ENCODE assay signal across 22 cellular contexts in genomic region chr10:30647089-30647488, GRCh38. TPM values are rescaled to one million over a fixed set of nuclear protein-coding genes. Genes with fewer than 3 reads are reported as not detected.
"Had no signal": no experiment of that assay in that cellular context is flagged by ENCODE, and none has a peak within 500 bp of the region (broad histone marks: within the 10 kb centered on the region; RNA-seq: fewer than 3 reads in every experiment).

No MANE protein-coding gene starts in this region.

- ATAC-seq: esophagus mucosa; mucosa of descending colon; naive thymus-derived CD4-positive, alpha-beta T cell had no signal

- H3K4me2 ChIP-seq: hepatocyte had no signal

- H3K27me3 ChIP-seq: adrenal gland, colonic mucosa, hepatocyte, ovary, sigmoid colon had no signal

- H3K4me1 Mint-ChIP-seq: memory B cell had no signal

- H3K4me3 ChIP-seq: adrenal gland, colonic mucosa, hepatocyte, left ventricle myocardium inferior, mucosa of descending colon, ovary, sigmoid colon, spleen, suprapubic skin had no signal

- H3K27ac Mint-ChIP-seq: activated naive CD4-positive, alpha-beta T cell treated with anti-CD3 and anti-CD28 coated beads for 36 hours; activated T-helper 1 cell treated with anti-CD3 and anti-CD28 coated beads, Interleukin-12 subunit alpha, Interleukin-12 subunit beta, Interleukin-2, Interleukin-4 antibody, amounts not matched to agents 30 ng/mL and 10 ng/mL and 1 ng/mL, durations not matched to agents 14 hours and 24 hours and 36 hours; memory B cell had no signal

- H3K27ac ChIP-seq: adrenal gland, colonic mucosa, hepatocyte, left ventricle myocardium inferior, ovary, sigmoid colon, spleen, suprapubic skin had no signal

- DNase-seq: activated CD4-positive, CD25-positive, alpha-beta regulatory T cell treated with anti-CD3 and anti-CD28 coated beads, Interleukin-2, amount 50 U/mL, for 72 hours; activated naive CD4-positive, alpha-beta T cell treated with anti-CD3 and anti-CD28 coated beads for 36 hours; adrenal gland; central memory CD4-positive, alpha-beta T cell; colonic mucosa; left ventricle myocardium inferior; mucosa of descending colon; naive thymus-derived CD4-positive, alpha-beta T cell; ovary; sigmoid colon; spleen; stimulated activated naive CD4-positive, alpha-beta T cell; T-helper 9 cell; trophoblast cell had no signal

- FAIRE-seq: endometrium, keratinocyte had no signal

- H3K36me3 Mint-ChIP-seq: memory B cell; naive thymus-derived CD4-positive, alpha-beta T cell had no signal

- H3K36me3 ChIP-seq: adrenal gland, colonic mucosa, left ventricle myocardium inferior, ovary, sigmoid colon, spleen, suprapubic skin had no signal

- H3K4me3 Mint-ChIP-seq: activated naive CD4-positive, alpha-beta T cell treated with anti-CD3 and anti-CD28 coated beads for 36 hours; activated T-helper 1 cell treated with anti-CD3 and anti-CD28 coated beads, Interleukin-12 subunit alpha, Interleukin-12 subunit beta, Interleukin-2, Interleukin-4 antibody, amounts not matched to agents 30 ng/mL and 10 ng/mL and 1 ng/mL, durations not matched to agents 14 hours and 24 hours and 36 hours; memory B cell had no signal

- H3K4me1 ChIP-seq: adrenal gland, colonic mucosa, suprapubic skin had no signal

- H3K79me2 ChIP-seq: hepatocyte had no signal

- H3K9me3 Mint-ChIP-seq: activated naive CD4-positive, alpha-beta T cell treated with anti-CD3 and anti-CD28 coated beads for 36 hours; activated T-helper 1 cell treated with anti-CD3 and anti-CD28 coated beads, Interleukin-12 subunit alpha, Interleukin-12 subunit beta, Interleukin-2, Interleukin-4 antibody, amounts not matched to agents 30 ng/mL and 10 ng/mL and 1 ng/mL, durations not matched to agents 14 hours and 24 hours and 36 hours; memory B cell had no signal

- H2AFZ ChIP-seq: hepatocyte had no signal

- H3K9me3 ChIP-seq: adrenal gland, colonic mucosa, left ventricle myocardium inferior, mucosa of descending colon, ovary, sigmoid colon, spleen, suprapubic skin had no signal

RNA-seq across cellular contexts. Expression of gene LYZL2, which starts 17.5 kb away (rescaled TPM):
- total RNA-seq: activated naive CD4-positive, alpha-beta T cell treated with anti-CD3 and anti-CD28 coated beads for 36 hours; activated T-helper 1 cell treated with anti-CD3 and anti-CD28 coated beads, Interleukin-12 subunit alpha, Interleukin-12 subunit beta, Interleukin-2, Interleukin-4 antibody, amounts not matched to agents 30 ng/mL and 10 ng/mL and 1 ng/mL, durations not matched to agents 14 hours and 24 hours and 36 hours; adrenal gland; colonic mucosa; esophagus mucosa; hepatocyte; left ventricle myocardium inferior; mucosa of descending colon; naive thymus-derived CD4-positive, alpha-beta T cell; ovary; pulmonary artery endothelial cell; sigmoid colon; spleen; suprapubic skin had no signal
- polyA plus RNA-seq: adrenal gland; hepatocyte; keratinocyte; naive thymus-derived CD4-positive, alpha-beta T cell; ovary; sigmoid colon; spleen had no signal
